ENCODE assay signal across 18 cellular contexts in genomic region chr11:92300871-92301270, GRCh38.
"Had no signal": no experiment of that assay in that cellular context is flagged by ENCODE, and none has a peak within 500 bp of the region (broad histone marks: within the 10 kb centered on the region; RNA-seq: fewer than 3 reads in every experiment).

No MANE protein-coding gene starts in this region.

- H3K36me3 Mint-ChIP-seq: naive thymus-derived CD4-positive, alpha-beta T cell; stimulated activated effector memory CD8-positive, alpha-beta T cell treated with anti-CD3 and anti-CD28 coated beads, Interleukin-12 subunit alpha, Interleukin-12 subunit beta, amount 100 ng/mL, for 72 hours had no signal

- ATAC-seq: effector memory CD8-positive, alpha-beta T cell; gastroesophageal sphincter; naive thymus-derived CD4-positive, alpha-beta T cell; right cardiac atrium; stimulated activated effector memory CD8-positive, alpha-beta T cell treated with anti-CD3 and anti-CD28 coated beads, Interleukin-12 subunit alpha, Interleukin-12 subunit beta, amount 100 ng/mL, for 72 hours; stimulated activated naive CD8-positive, alpha-beta T cell treated with anti-CD3 and anti-CD28 coated beads, Interleukin-15, Interleukin-2, amounts not matched to agents 100 U/mL and 50 U/mL, for 24 hours had no signal

- H3K4me3 Mint-ChIP-seq: dendritic cell treated with granulocyte-macrophage colony-stimulating factor and Interleukin-4, amounts not matched to agents 40 ng/mL and 50 ng/mL, for 4 days; effector memory CD8-positive, alpha-beta T cell; naive thymus-derived CD4-positive, alpha-beta T cell; neural crest cell; stimulated activated effector memory CD8-positive, alpha-beta T cell treated with anti-CD3 and anti-CD28 coated beads, Interleukin-12 subunit alpha, Interleukin-12 subunit beta, amount 100 ng/mL, for 72 hours had no signal

- H3K27ac Mint-ChIP-seq: dendritic cell treated with granulocyte-macrophage colony-stimulating factor and Interleukin-4, amounts not matched to agents 40 ng/mL and 50 ng/mL, for 4 days; effector memory CD8-positive, alpha-beta T cell; naive thymus-derived CD4-positive, alpha-beta T cell; progenitor cell of endocrine pancreas; stimulated activated effector memory CD8-positive, alpha-beta T cell treated with anti-CD3 and anti-CD28 coated beads, Interleukin-12 subunit alpha, Interleukin-12 subunit beta, amount 100 ng/mL, for 72 hours had no signal

- H3K9me3 Mint-ChIP-seq: dendritic cell treated with granulocyte-macrophage colony-stimulating factor and Interleukin-4, amounts not matched to agents 40 ng/mL and 50 ng/mL, for 4 days; neural crest cell had no signal

- H3K27me3 Mint-ChIP-seq: dendritic cell treated with granulocyte-macrophage colony-stimulating factor and Interleukin-4, amounts not matched to agents 40 ng/mL and 50 ng/mL, for 4 days; effector memory CD8-positive, alpha-beta T cell; naive thymus-derived CD4-positive, alpha-beta T cell; progenitor cell of endocrine pancreas had no signal

- H3K4me1 Mint-ChIP-seq: naive thymus-derived CD4-positive, alpha-beta T cell; stimulated activated effector memory CD8-positive, alpha-beta T cell treated with anti-CD3 and anti-CD28 coated beads, Interleukin-12 subunit alpha, Interleukin-12 subunit beta, amount 100 ng/mL, for 72 hours had no signal

- DNase-seq: effector memory CD8-positive, alpha-beta T cell; glutamatergic neuron; left ventricle myocardium inferior; mesenchymal stem cell; naive thymus-derived CD4-positive, alpha-beta T cell; ovary; right cardiac atrium; stimulated activated CD4-positive, alpha-beta T cell treated with anti-CD3 and anti-CD28 coated beads, Interleukin-4, amount 100 ng/mL, for 1 hour; stimulated activated CD8-positive, alpha-beta memory T cell treated with anti-CD3 and anti-CD28 coated beads, Interleukin-4, amount 100 ng/mL, for 48 hours; stimulated activated naive CD8-positive, alpha-beta T cell treated with anti-CD3 and anti-CD28 coated beads, Interleukin-15, Interleukin-2, amounts not matched to agents 100 U/mL and 50 U/mL, for 24 hours; thyroid gland; upper lobe of left lung; uterus had no signal
